ENCODE assay signal across 6 cellular contexts in genomic region chr4:92629302-92629701, GRCh38.
"Had no signal": no experiment of that assay in that cellular context is flagged by ENCODE, and none has a peak within 500 bp of the region (broad histone marks: within the 10 kb centered on the region; RNA-seq: fewer than 3 reads in every experiment).

No MANE protein-coding gene starts in this region.

- ATAC-seq: HCT116 had no signal

- H3K9ac ChIP-seq: GM23248 had no signal

- DNase-seq: GM23248, GOT3, H7, IMR-90 had no signal

- H3K4me3 ChIP-seq: GM23248, HAP-1 had no signal

- H3K9me3 ChIP-seq: HAP-1 had no signal

- H2AFZ ChIP-seq: GM23248 had no signal

- H3K27ac ChIP-seq: GM23248 had no signal

- H3K36me3 ChIP-seq: HAP-1 had no signal
